2 cellular contexts compared by ENCODE assay signal in the genomic region with DNA sequence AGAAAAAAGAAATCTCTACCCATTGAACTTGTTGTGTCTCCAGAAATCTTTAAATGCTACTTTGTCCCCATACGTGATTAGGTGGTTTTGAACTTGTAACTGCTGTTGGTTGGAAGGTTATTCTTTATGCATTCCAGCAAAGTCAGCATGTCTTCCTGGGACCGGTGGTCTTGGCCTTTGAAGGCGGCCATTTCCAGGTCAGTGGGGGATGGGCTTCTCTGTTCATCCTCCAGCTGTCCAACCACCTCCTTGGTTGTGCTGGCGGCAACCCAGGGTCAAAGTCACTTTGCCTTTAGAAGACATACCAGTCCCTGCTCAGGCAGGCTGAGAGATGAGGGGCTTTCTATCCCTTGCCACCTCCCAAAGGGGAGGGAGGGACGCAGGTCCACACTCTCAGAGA.
TF ChIP-seq lines count a peak whose summit lies in the region.

No MANE protein-coding gene starts in this region.

TF ChIP-seq in IMR-90, 13 proteins besides CTCF, POLR2A, EP300 and RAD21:
- no peak for TF ChIP-seq MXI1 (IDR thresholded peaks at IDR 0.05; ENCODE audit: borderline replicate concordance, low read depth, low read length)
- TF ChIP-seq CHD1 (IDR thresholded peaks at IDR 0.05; ENCODE audit: low read depth, low read length) = no peak
- TF ChIP-seq MAFK (IDR thresholded peaks at IDR 0.05; ENCODE audit: low read depth, low read length) = no peak
- TF ChIP-seq BHLHE40 (IDR thresholded peaks at IDR 0.05; ENCODE audit: low read depth, low read length) = no peak
- TF ChIP-seq RFX5 (IDR thresholded peaks at IDR 0.05; ENCODE audit: low read depth, low read length) = no peak

TF ChIP-seq in H1, 55 proteins besides CTCF, POLR2A, EP300 and RAD21:
- TF ChIP-seq, protein P1, sequence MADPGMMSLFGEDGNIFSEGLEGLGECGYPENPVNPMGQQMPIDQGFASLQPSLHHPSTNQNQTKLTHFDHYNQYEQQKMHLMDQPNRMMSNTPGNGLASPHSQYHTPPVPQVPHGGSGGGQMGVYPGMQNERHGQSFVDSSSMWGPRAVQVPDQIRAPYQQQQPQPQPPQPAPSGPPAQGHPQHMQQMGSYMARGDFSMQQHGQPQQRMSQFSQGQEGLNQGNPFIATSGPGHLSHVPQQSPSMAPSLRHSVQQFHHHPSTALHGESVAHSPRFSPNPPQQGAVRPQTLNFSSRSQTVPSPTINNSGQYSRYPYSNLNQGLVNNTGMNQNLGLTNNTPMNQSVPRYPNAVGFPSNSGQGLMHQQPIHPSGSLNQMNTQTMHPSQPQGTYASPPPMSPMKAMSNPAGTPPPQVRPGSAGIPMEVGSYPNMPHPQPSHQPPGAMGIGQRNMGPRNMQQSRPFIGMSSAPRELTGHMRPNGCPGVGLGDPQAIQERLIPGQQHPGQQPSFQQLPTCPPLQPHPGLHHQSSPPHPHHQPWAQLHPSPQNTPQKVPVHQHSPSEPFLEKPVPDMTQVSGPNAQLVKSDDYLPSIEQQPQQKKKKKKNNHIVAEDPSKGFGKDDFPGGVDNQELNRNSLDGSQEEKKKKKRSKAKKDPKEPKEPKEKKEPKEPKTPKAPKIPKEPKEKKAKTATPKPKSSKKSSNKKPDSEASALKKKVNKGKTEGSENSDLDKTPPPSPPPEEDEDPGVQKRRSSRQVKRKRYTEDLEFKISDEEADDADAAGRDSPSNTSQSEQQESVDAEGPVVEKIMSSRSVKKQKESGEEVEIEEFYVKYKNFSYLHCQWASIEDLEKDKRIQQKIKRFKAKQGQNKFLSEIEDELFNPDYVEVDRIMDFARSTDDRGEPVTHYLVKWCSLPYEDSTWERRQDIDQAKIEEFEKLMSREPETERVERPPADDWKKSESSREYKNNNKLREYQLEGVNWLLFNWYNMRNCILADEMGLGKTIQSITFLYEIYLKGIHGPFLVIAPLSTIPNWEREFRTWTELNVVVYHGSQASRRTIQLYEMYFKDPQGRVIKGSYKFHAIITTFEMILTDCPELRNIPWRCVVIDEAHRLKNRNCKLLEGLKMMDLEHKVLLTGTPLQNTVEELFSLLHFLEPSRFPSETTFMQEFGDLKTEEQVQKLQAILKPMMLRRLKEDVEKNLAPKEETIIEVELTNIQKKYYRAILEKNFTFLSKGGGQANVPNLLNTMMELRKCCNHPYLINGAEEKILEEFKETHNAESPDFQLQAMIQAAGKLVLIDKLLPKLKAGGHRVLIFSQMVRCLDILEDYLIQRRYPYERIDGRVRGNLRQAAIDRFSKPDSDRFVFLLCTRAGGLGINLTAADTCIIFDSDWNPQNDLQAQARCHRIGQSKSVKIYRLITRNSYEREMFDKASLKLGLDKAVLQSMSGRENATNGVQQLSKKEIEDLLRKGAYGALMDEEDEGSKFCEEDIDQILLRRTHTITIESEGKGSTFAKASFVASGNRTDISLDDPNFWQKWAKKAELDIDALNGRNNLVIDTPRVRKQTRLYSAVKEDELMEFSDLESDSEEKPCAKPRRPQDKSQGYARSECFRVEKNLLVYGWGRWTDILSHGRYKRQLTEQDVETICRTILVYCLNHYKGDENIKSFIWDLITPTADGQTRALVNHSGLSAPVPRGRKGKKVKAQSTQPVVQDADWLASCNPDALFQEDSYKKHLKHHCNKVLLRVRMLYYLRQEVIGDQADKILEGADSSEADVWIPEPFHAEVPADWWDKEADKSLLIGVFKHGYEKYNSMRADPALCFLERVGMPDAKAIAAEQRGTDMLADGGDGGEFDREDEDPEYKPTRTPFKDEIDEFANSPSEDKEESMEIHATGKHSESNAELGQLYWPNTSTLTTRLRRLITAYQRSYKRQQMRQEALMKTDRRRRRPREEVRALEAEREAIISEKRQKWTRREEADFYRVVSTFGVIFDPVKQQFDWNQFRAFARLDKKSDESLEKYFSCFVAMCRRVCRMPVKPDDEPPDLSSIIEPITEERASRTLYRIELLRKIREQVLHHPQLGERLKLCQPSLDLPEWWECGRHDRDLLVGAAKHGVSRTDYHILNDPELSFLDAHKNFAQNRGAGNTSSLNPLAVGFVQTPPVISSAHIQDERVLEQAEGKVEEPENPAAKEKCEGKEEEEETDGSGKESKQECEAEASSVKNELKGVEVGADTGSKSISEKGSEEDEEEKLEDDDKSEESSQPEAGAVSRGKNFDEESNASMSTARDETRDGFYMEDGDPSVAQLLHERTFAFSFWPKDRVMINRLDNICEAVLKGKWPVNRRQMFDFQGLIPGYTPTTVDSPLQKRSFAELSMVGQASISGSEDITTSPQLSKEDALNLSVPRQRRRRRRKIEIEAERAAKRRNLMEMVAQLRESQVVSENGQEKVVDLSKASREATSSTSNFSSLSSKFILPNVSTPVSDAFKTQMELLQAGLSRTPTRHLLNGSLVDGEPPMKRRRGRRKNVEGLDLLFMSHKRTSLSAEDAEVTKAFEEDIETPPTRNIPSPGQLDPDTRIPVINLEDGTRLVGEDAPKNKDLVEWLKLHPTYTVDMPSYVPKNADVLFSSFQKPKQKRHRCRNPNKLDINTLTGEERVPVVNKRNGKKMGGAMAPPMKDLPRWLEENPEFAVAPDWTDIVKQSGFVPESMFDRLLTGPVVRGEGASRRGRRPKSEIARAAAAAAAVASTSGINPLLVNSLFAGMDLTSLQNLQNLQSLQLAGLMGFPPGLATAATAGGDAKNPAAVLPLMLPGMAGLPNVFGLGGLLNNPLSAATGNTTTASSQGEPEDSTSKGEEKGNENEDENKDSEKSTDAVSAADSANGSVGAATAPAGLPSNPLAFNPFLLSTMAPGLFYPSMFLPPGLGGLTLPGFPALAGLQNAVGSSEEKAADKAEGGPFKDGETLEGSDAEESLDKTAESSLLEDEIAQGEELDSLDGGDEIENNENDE (IDR thresholded peaks at IDR 0.05; ENCODE audit: insufficient replicate concordance, low read length) = no peak
- TF ChIP-seq SP1 (IDR thresholded peaks at IDR 0.05; ENCODE audit: low read depth, low read length) (no peak), CTBP2 (IDR thresholded peaks at IDR 0.05; ENCODE audit: borderline replicate concordance, insufficient read depth, insufficient read length, low read length) (no peak), RNF2 (IDR thresholded peaks at IDR 0.05; ENCODE audit: borderline replicate concordance, low read depth, low read length, missing control alignments, poor library complexity, severe bottlenecking) (no peak), JUND (IDR thresholded peaks at IDR 0.05; ENCODE audit: low read length) (no peak), SUZ12 (IDR thresholded peaks at IDR 0.05; ENCODE audit: low read length) (no peak), KDM5A (IDR thresholded peaks at IDR 0.05; ENCODE audit: low read length) (no peak), KDM4A (IDR thresholded peaks at IDR 0.05; ENCODE audit: low read depth, low read length, severe bottlenecking) (no peak), SIN3A (conservative IDR thresholded peaks at IDR 0.05 in 1 of 2, IDR thresholded peaks at IDR 0.05 in 1 of 2; ENCODE audit: low read depth in 1 of 2, low read length in 2 of 2) (no peak), EZH2 (IDR thresholded peaks at IDR 0.05; ENCODE audit: low read depth, low read length, severe bottlenecking) (no peak), EGR1 (IDR thresholded peaks at IDR 0.05; ENCODE audit: borderline replicate concordance, low read depth, low read length) (no peak), TBP (IDR thresholded peaks at IDR 0.05; ENCODE audit: low read depth, low read length) (no peak), NRF1 (IDR thresholded peaks at IDR 0.05; ENCODE audit: low read depth, low read length) (no peak), RXRA (IDR thresholded peaks at IDR 0.05; ENCODE audit: insufficient read depth, low read depth, low read length) (no peak), TCF12 (IDR thresholded peaks at IDR 0.05; ENCODE audit: low read depth, low read length) (no peak), KDM1A (IDR thresholded peaks at IDR 0.05; ENCODE audit: borderline replicate concordance, low read length) (no peak)
- TF ChIP-seq, protein P2, sequence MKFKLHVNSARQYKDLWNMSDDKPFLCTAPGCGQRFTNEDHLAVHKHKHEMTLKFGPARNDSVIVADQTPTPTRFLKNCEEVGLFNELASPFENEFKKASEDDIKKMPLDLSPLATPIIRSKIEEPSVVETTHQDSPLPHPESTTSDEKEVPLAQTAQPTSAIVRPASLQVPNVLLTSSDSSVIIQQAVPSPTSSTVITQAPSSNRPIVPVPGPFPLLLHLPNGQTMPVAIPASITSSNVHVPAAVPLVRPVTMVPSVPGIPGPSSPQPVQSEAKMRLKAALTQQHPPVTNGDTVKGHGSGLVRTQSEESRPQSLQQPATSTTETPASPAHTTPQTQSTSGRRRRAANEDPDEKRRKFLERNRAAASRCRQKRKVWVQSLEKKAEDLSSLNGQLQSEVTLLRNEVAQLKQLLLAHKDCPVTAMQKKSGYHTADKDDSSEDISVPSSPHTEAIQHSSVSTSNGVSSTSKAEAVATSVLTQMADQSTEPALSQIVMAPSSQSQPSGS (IDR thresholded peaks at IDR 0.05; ENCODE audit: low read length) = no peak
